ENCODE assay signal across 13 cellular contexts in the genomic region with DNA sequence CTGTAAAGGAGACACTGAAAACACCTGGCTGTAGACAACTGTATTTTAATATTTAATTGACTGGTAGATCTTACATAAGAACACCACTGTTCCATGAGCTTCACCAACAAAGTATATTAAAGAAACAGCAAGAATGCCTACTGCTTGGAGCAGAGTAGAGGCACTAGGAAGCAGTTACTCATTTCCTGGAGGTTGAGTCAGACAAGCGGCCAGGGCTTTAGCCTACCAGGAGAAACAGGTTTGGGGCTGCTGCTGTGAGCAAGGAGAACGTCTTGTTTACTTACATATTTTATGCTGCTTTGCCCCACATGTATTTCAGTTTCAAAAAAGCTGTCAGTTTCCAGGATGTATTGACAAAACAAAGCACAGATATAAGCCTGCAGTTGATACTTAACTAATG. TPM values are rescaled to one million over a fixed set of nuclear protein-coding genes. Genes with fewer than 3 reads are reported as not detected.
DNase-seq lines count a peak whose midpoint lies in the region; ATAC-seq, FAIRE-seq and TF ChIP-seq lines count a peak whose summit lies in the region.
"Had no signal": no experiment of that assay in that cellular context is flagged by ENCODE, and none has a peak within 500 bp of the region (broad histone marks: within the 10 kb centered on the region; RNA-seq: fewer than 3 reads in every experiment).

No MANE protein-coding gene starts in this region.

- no peak overlapping the region for H3K9ac ChIP-seq in HepG2 (ENCODE audit: insufficient read depth, low read depth, low read length)

- TF ChIP-seq EP300 in HepG2 (IDR thresholded peaks at IDR 0.05; ENCODE audit: low read depth in 2 of 2, low read length in 2 of 2) = no peak
- TF ChIP-seq EP300 in HepG2 (CRISPR knock-in tag; IDR thresholded peaks at IDR 0.05; ENCODE audit: borderline replicate concordance) = no peak

- H2AFZ ChIP-seq in HepG2 (ENCODE audit: low read length) = no peak overlapping the region

- no peak for FAIRE-seq in HepG2 (lab: Jason Lieb, UNC)

- peak overlapping the region; percentile 51 for H3K27ac Mint-ChIP-seq in activated T-helper 2 cell treated with anti-CD3 and anti-CD28 coated beads, Interferon-gamma antibody, Interleukin-2, Interleukin-4, amounts not matched to agents 10 μg/mL and 5 μg/mL and 100 μg/mL, durations not matched to agents 14 hours and 24 hours and 36 hours
- H3K27ac Mint-ChIP-seq: T-helper 17 cell had no signal

- H3K27me3 ChIP-seq in HepG2 (ENCODE audit: control insufficient read depth in 1 of 2, insufficient read depth in 2 of 2, low read length in 2 of 2) = no peaks in the 10 kb centered on the region

- 97% methylated on average over 2 of the region's 2 CpGs for WGBS in HepG2 (ENCODE audit: low lambda C conversion rate)

- DNase-seq in AG08395 (ENCODE audit: low spot score) (peak; percentile 77), HPDE6-E6E7 (ENCODE audit: extremely low spot score) (peak; percentile 57), islet precursor cell (peak; percentile 69), HepG2 (ENCODE audit: low spot score) (no peak), NCI-H82 (lab: John Stamatoyannopoulos, UW) (no peak), medulla oblongata (ENCODE audit: extremely low spot score) (no peak)
- no peak for DNase-seq in activated T-helper 2 cell treated with anti-CD3 and anti-CD28 coated beads, Interferon-gamma antibody, Interleukin-2, Interleukin-4, amounts not matched to agents 10 μg/mL and 5 μg/mL and 100 μg/mL, durations not matched to agents 14 hours and 24 hours and 36 hours (ENCODE audit: low spot score)
- DNase-seq: DMS79, H9, left cardiac atrium, NCI-H2171 treated with DMSO at 0.1 percent for 48 hours, T-helper 17 cell had no signal

- no peak overlapping the region for H3K4me3 Mint-ChIP-seq in activated T-helper 2 cell treated with anti-CD3 and anti-CD28 coated beads, Interferon-gamma antibody, Interleukin-2, Interleukin-4, amounts not matched to agents 10 μg/mL and 5 μg/mL and 100 μg/mL, durations not matched to agents 14 hours and 24 hours and 36 hours (ENCODE audit: low read depth)
- H3K4me3 Mint-ChIP-seq: H9, T-helper 17 cell had no signal

- BruUV-seq in HepG2 (replicated peaks; lab: Mats Ljungman, UMichigan) = no TSS peak

- H3K27me3 Mint-ChIP-seq in activated T-helper 2 cell treated with anti-CD3 and anti-CD28 coated beads, Interferon-gamma antibody, Interleukin-2, Interleukin-4, amounts not matched to agents 10 μg/mL and 5 μg/mL and 100 μg/mL, durations not matched to agents 14 hours and 24 hours and 36 hours (ENCODE audit: low read depth) = no peaks in the 10 kb centered on the region
- H3K27me3 Mint-ChIP-seq: T-helper 17 cell had no signal

- TF ChIP-seq CTCF in HepG2 (CRISPR knock-in tag; IDR thresholded peaks at IDR 0.05) = no peak

- H3K4me1 Mint-ChIP-seq in activated T-helper 2 cell treated with anti-CD3 and anti-CD28 coated beads, Interferon-gamma antibody, Interleukin-2, Interleukin-4, amounts not matched to agents 10 μg/mL and 5 μg/mL and 100 μg/mL, durations not matched to agents 14 hours and 24 hours and 36 hours (ENCODE audit: low read depth) = peaks cover 4% of the 10 kb centered on the region
- H3K4me1 Mint-ChIP-seq: H9 had no signal

- no peaks in the 10 kb centered on the region for H3K9me3 ChIP-seq in HepG2 (ENCODE audit: low read length)

- H3K4me2 ChIP-seq in HepG2 (ENCODE audit: low read depth, low read length) = no peak overlapping the region

- no peaks in the 10 kb centered on the region for H3K4me1 ChIP-seq in HepG2 (ENCODE audit: insufficient read depth, low read length)

- TF ChIP-seq POLR2A in HepG2 (IDR thresholded peaks at IDR 0.05; ENCODE audit: insufficient read depth in 1 of 2, low read depth in 2 of 2, low read length in 2 of 2) = no peak

- CTCF ChIA-PET in HepG2 (lab: Yijun Ruan, JAX; ENCODE audit: low intra/inter-chr PET ratio, low total read pairs) = no interaction called here

- intact Hi-C loops in activated T-helper 2 cell treated with anti-CD3 and anti-CD28 coated beads, Interferon-gamma antibody, Interleukin-2, Interleukin-4, amounts not matched to agents 10 μg/mL and 5 μg/mL and 100 μg/mL, durations not matched to agents 14 hours and 24 hours and 36 hours (cut with micrococcal nuclease) = no loop called here
- intact Hi-C loops in HepG2 (cut with micrococcal nuclease; ENCODE audit: unreplicated experiment) = no loop called here

- H3K27ac ChIP-seq in HepG2 (ENCODE audit: extremely low read length, insufficient read depth, low read length) = no peak overlapping the region

- no peaks in the 10 kb centered on the region for H4K20me1 ChIP-seq in HepG2 (ENCODE audit: insufficient read depth, low read length)

- H3K4me3 ChIP-seq in HepG2 (replicated peaks in 1 of 3; ENCODE audit: insufficient read depth in 1 of 3, low read depth in 2 of 3, low read length in 3 of 3) = no peak overlapping the region

- ATAC-seq in HepG2 = no peak
- no peak for ATAC-seq in HG03520 (IDR thresholded peaks at IDR 0.05; ENCODE audit: unreplicated experiment)
- ATAC-seq: left cardiac atrium, T-helper 17 cell had no signal

- peaks cover 12 to 64% of the 10 kb centered on the region in 2 experiments; a peak in 4 of 5 replicates for H3K36me3 ChIP-seq in HepG2 (replicated peaks in 1 of 2; ENCODE audit: control insufficient read depth in 1 of 2, insufficient read depth in 2 of 2, low read length in 2 of 2)

- no peaks in the 10 kb centered on the region for H3K9me3 Mint-ChIP-seq in activated T-helper 2 cell treated with anti-CD3 and anti-CD28 coated beads, Interferon-gamma antibody, Interleukin-2, Interleukin-4, amounts not matched to agents 10 μg/mL and 5 μg/mL and 100 μg/mL, durations not matched to agents 14 hours and 24 hours and 36 hours
- H3K9me3 Mint-ChIP-seq: H9 had no signal

- TF ChIP-seq RAD21 in HepG2 (CRISPR knock-in tag; IDR thresholded peaks at IDR 0.05) = no peak

- in situ Hi-C loops in HepG2 (cut with HindIII; ENCODE audit: extremely low pct_ligation_motif_present, low pct_unique_long_range_greater_than_20kb) = no loop called here

- POLR2A ChIA-PET in HepG2 (lab: Yijun Ruan, JAX) = no interaction called here

- H3K36me3 Mint-ChIP-seq in activated T-helper 2 cell treated with anti-CD3 and anti-CD28 coated beads, Interferon-gamma antibody, Interleukin-2, Interleukin-4, amounts not matched to agents 10 μg/mL and 5 μg/mL and 100 μg/mL, durations not matched to agents 14 hours and 24 hours and 36 hours (ENCODE audit: low read depth) = peaks cover 58% of the 10 kb centered on the region

- no peaks in the 10 kb centered on the region for H3K79me2 ChIP-seq in HepG2 (ENCODE audit: insufficient read depth, low read length)

RNA-seq across cellular contexts. Expression of a gene that starts 33.4 kb away (rescaled TPM):
- total RNA-seq in activated T-helper 2 cell treated with anti-CD3 and anti-CD28 coated beads, Interferon-gamma antibody, Interleukin-2, Interleukin-4, amounts not matched to agents 10 μg/mL and 5 μg/mL and 100 μg/mL, durations not matched to agents 14 hours and 24 hours and 36 hours = 45.6 and 49.8 TPM in 2 replicates
- total RNA-seq in HepG2 (2016; rRNA removed; fragmentation: Illumina TruSeq; extraction: Trizol) = 29.0 and 51.1 TPM in 2 replicates
- 23.5 and 24.8 TPM in 2 replicates for total RNA-seq in HepG2 (2016; cell fraction: cytosol; rRNA removed; fragmentation: Illumina TruSeq; extraction: Trizol; ENCODE audit: low read depth)
- 31.0 and 53.0 TPM in 2 replicates for total RNA-seq in HepG2 (2016; cell fraction: insoluble cytoplasmic fraction; rRNA removed; fragmentation: Illumina TruSeq; extraction: Trizol)
- 24.4 and 24.7 TPM in 2 replicates for total RNA-seq in HepG2 (2016; cell fraction: membrane; rRNA removed; fragmentation: Illumina TruSeq; extraction: Trizol)
- total RNA-seq in HepG2 (2016; cell fraction: nucleus; rRNA removed; fragmentation: Illumina TruSeq; extraction: Trizol) = 45.9 and 47.6 TPM in 2 replicates
- 24.5 and 27.8 TPM in 2 replicates for polyA plus RNA-seq in HepG2 (2011; rRNA removed)
- 10.7 and 18.2 TPM in 2 replicates for polyA plus RNA-seq in HepG2 (2011; cell fraction: cytosol; rRNA removed)
- polyA plus RNA-seq in HepG2 (2011; cell fraction: nucleus; rRNA removed) = 6.3 and 8.1 TPM in 2 replicates
- polyA plus RNA-seq in HepG2 (2012) = 21.9 and 24.5 TPM in 2 replicates
- 14.4 and 17.4 TPM in 2 replicates for polyA plus RNA-seq in HepG2 (2016; cell fraction: cytosol; fragmentation: Illumina TruSeq; extraction: Trizol; ENCODE audit: low read depth)
- 25.0 and 27.4 TPM in 2 replicates for polyA plus RNA-seq in HepG2 (2016; cell fraction: insoluble cytoplasmic fraction; fragmentation: Illumina TruSeq; extraction: Trizol; ENCODE audit: low read depth)
- 14.3 and 16.1 TPM in 2 replicates for polyA plus RNA-seq in HepG2 (2016; cell fraction: membrane; fragmentation: Illumina TruSeq; extraction: Trizol; ENCODE audit: low read depth)
- 56.0 and 59.6 TPM in 2 replicates for polyA plus RNA-seq in HepG2 (2016; cell fraction: nucleus; fragmentation: Illumina TruSeq; extraction: Trizol; ENCODE audit: insufficient read depth, low read depth)
- polyA minus RNA-seq in HepG2 (2011; rRNA and poly(A)+ RNA removed; ENCODE audit: low replicate concordance) = 5.3 and 9.5 TPM in 2 replicates
- polyA minus RNA-seq in HepG2 (2011; cell fraction: cytosol; rRNA and poly(A)+ RNA removed) = 6.9 and 12.7 TPM in 2 replicates
- 22.5 and 42.6 TPM in 2 replicates for polyA minus RNA-seq in HepG2 (2011; cell fraction: nucleus; rRNA and poly(A)+ RNA removed)

RNA-seq across cellular contexts. Expression of a gene that starts 34.8 kb away (rescaled TPM):
- 117 and 126 TPM in 2 replicates for total RNA-seq in activated T-helper 2 cell treated with anti-CD3 and anti-CD28 coated beads, Interferon-gamma antibody, Interleukin-2, Interleukin-4, amounts not matched to agents 10 μg/mL and 5 μg/mL and 100 μg/mL, durations not matched to agents 14 hours and 24 hours and 36 hours
- total RNA-seq in HepG2 (2016; rRNA removed; fragmentation: Illumina TruSeq; extraction: Trizol) = 95.8 and 128 TPM in 2 replicates
- 30.2 and 32.2 TPM in 2 replicates for total RNA-seq in HepG2 (2016; cell fraction: cytosol; rRNA removed; fragmentation: Illumina TruSeq; extraction: Trizol; ENCODE audit: low read depth)
- total RNA-seq in HepG2 (2016; cell fraction: insoluble cytoplasmic fraction; rRNA removed; fragmentation: Illumina TruSeq; extraction: Trizol) = 93.9 and 124 TPM in 2 replicates
- 32.7 and 38.7 TPM in 2 replicates for total RNA-seq in HepG2 (2016; cell fraction: membrane; rRNA removed; fragmentation: Illumina TruSeq; extraction: Trizol)
- 63.2 and 66.3 TPM in 2 replicates for total RNA-seq in HepG2 (2016; cell fraction: nucleus; rRNA removed; fragmentation: Illumina TruSeq; extraction: Trizol)
- polyA plus RNA-seq in HepG2 (2011; rRNA removed) = 28.2 and 38.6 TPM in 2 replicates
- 17.6 and 18.4 TPM in 2 replicates for polyA plus RNA-seq in HepG2 (2011; cell fraction: cytosol; rRNA removed)
- 30.3 and 35.7 TPM in 2 replicates for polyA plus RNA-seq in HepG2 (2011; cell fraction: nucleus; rRNA removed)
- 40.5 and 59.2 TPM in 2 replicates for polyA plus RNA-seq in HepG2 (2012)
- 23.2 and 23.4 TPM in 2 replicates for polyA plus RNA-seq in HepG2 (2016; cell fraction: cytosol; fragmentation: Illumina TruSeq; extraction: Trizol; ENCODE audit: low read depth)
- polyA plus RNA-seq in HepG2 (2016; cell fraction: insoluble cytoplasmic fraction; fragmentation: Illumina TruSeq; extraction: Trizol; ENCODE audit: low read depth) = 124 and 130 TPM in 2 replicates
- polyA plus RNA-seq in HepG2 (2016; cell fraction: membrane; fragmentation: Illumina TruSeq; extraction: Trizol; ENCODE audit: low read depth) = 25.9 and 27.7 TPM in 2 replicates
- polyA plus RNA-seq in HepG2 (2016; cell fraction: nucleus; fragmentation: Illumina TruSeq; extraction: Trizol; ENCODE audit: insufficient read depth, low read depth) = 118 and 135 TPM in 2 replicates
- polyA minus RNA-seq in HepG2 (2011; rRNA and poly(A)+ RNA removed; ENCODE audit: low replicate concordance) = 7.3 and 17.5 TPM in 2 replicates
- 10.3 and 17.3 TPM in 2 replicates for polyA minus RNA-seq in HepG2 (2011; cell fraction: cytosol; rRNA and poly(A)+ RNA removed)
- 26.2 and 26.4 TPM in 2 replicates for polyA minus RNA-seq in HepG2 (2011; cell fraction: nucleus; rRNA and poly(A)+ RNA removed)

RNA-seq across cellular contexts. Expression of a gene that starts 45.7 kb away (rescaled TPM):
- total RNA-seq in activated T-helper 2 cell treated with anti-CD3 and anti-CD28 coated beads, Interferon-gamma antibody, Interleukin-2, Interleukin-4, amounts not matched to agents 10 μg/mL and 5 μg/mL and 100 μg/mL, durations not matched to agents 14 hours and 24 hours and 36 hours = not detected in 2 replicates
- 4.2 and 6.3 TPM in 2 replicates for total RNA-seq in HepG2 (2016; rRNA removed; fragmentation: Illumina TruSeq; extraction: Trizol)
- 1.2 and 1.3 TPM in 2 replicates for total RNA-seq in HepG2 (2016; cell fraction: cytosol; rRNA removed; fragmentation: Illumina TruSeq; extraction: Trizol; ENCODE audit: low read depth)
- total RNA-seq in HepG2 (2016; cell fraction: insoluble cytoplasmic fraction; rRNA removed; fragmentation: Illumina TruSeq; extraction: Trizol) = 5.1 and 5.7 TPM in 2 replicates
- 3.9 and 4.0 TPM in 2 replicates for total RNA-seq in HepG2 (2016; cell fraction: membrane; rRNA removed; fragmentation: Illumina TruSeq; extraction: Trizol)
- total RNA-seq in HepG2 (2016; cell fraction: nucleus; rRNA removed; fragmentation: Illumina TruSeq; extraction: Trizol) = 5.0 and 5.1 TPM in 2 replicates
- 6.0 and 7.7 TPM in 2 replicates for polyA plus RNA-seq in HepG2 (2011; rRNA removed)
- polyA plus RNA-seq in HepG2 (2011; cell fraction: cytosol; rRNA removed) = 3.7 and 4.0 TPM in 2 replicates
- 8.9 and 13.5 TPM in 2 replicates for polyA plus RNA-seq in HepG2 (2011; cell fraction: nucleus; rRNA removed)
- polyA plus RNA-seq in HepG2 (2012) = 4.5 and 5.4 TPM in 2 replicates
- 0.35 and 0.44 TPM in 2 replicates for polyA plus RNA-seq in HepG2 (2016; cell fraction: cytosol; fragmentation: Illumina TruSeq; extraction: Trizol; ENCODE audit: low read depth)
- 5.0 and 5.5 TPM in 2 replicates for polyA plus RNA-seq in HepG2 (2016; cell fraction: insoluble cytoplasmic fraction; fragmentation: Illumina TruSeq; extraction: Trizol; ENCODE audit: low read depth)
- 1.8 and 2.1 TPM in 2 replicates for polyA plus RNA-seq in HepG2 (2016; cell fraction: membrane; fragmentation: Illumina TruSeq; extraction: Trizol; ENCODE audit: low read depth)
- 6.4 and 7.3 TPM in 2 replicates for polyA plus RNA-seq in HepG2 (2016; cell fraction: nucleus; fragmentation: Illumina TruSeq; extraction: Trizol; ENCODE audit: insufficient read depth, low read depth)
- polyA minus RNA-seq in HepG2 (2011; rRNA and poly(A)+ RNA removed; ENCODE audit: low replicate concordance) = 14.6 TPM in 1 of 2 replicates, not detected in the other
- 8.3 and 8.5 TPM in 2 replicates for polyA minus RNA-seq in HepG2 (2011; cell fraction: cytosol; rRNA and poly(A)+ RNA removed)
- 9.7 and 10.6 TPM in 2 replicates for polyA minus RNA-seq in HepG2 (2011; cell fraction: nucleus; rRNA and poly(A)+ RNA removed)
- total RNA-seq: T-helper 17 cell had no signal

Comparison
In these comparisons a context has a peak if more than half of its experiments do, and no peak if none do; other contexts are left out.
1. DNase-seq: peak in AG08395 (single experiment), HPDE6-E6E7 (single experiment) and islet precursor cell (single experiment); none in activated T-helper 2 cell treated with anti-CD3 and anti-CD28 coated beads, Interferon-gamma antibody, Interleukin-2, Interleukin-4, amounts not matched to agents 10 μg/mL and 5 μg/mL and 100 μg/mL, durations not matched to agents 14 hours and 24 hours and 36 hours (single experiment), HepG2 (single experiment), NCI-H82 (single experiment) and medulla oblongata (single experiment).